In genomic region chr14:37237735-37238200, GRCh38 we compare ENCODE assay signal across 10 cellular contexts.
"Had no signal": no experiment of that assay in that cellular context is flagged by ENCODE, and none has a peak within 500 bp of the region (broad histone marks: within the 10 kb centered on the region; RNA-seq: fewer than 3 reads in every experiment).

No MANE protein-coding gene starts in this region.

- H3K4me1 ChIP-seq: HAP-1 had no signal

- FAIRE-seq: H54 had no signal

- H3K4me2 ChIP-seq: GM23338 had no signal

- H3K4me3 ChIP-seq: GM23248, GM23338, HAP-1 had no signal

- H2AFZ ChIP-seq: GM23248, GM23338 had no signal

- ATAC-seq: GM23338, HCT116 had no signal

- H3K36me3 ChIP-seq: HAP-1 had no signal

- DNase-seq: GM23248, GOT3, H7, H9, HCEC 1CT, HFFc6 had no signal

- H3K9ac ChIP-seq: GM23248 had no signal

- H3K27ac ChIP-seq: GM23248 had no signal

- H3K9me3 ChIP-seq: HAP-1 had no signal
